Comparison of ENCODE assay signal across 1 cellular context in the genomic region with DNA sequence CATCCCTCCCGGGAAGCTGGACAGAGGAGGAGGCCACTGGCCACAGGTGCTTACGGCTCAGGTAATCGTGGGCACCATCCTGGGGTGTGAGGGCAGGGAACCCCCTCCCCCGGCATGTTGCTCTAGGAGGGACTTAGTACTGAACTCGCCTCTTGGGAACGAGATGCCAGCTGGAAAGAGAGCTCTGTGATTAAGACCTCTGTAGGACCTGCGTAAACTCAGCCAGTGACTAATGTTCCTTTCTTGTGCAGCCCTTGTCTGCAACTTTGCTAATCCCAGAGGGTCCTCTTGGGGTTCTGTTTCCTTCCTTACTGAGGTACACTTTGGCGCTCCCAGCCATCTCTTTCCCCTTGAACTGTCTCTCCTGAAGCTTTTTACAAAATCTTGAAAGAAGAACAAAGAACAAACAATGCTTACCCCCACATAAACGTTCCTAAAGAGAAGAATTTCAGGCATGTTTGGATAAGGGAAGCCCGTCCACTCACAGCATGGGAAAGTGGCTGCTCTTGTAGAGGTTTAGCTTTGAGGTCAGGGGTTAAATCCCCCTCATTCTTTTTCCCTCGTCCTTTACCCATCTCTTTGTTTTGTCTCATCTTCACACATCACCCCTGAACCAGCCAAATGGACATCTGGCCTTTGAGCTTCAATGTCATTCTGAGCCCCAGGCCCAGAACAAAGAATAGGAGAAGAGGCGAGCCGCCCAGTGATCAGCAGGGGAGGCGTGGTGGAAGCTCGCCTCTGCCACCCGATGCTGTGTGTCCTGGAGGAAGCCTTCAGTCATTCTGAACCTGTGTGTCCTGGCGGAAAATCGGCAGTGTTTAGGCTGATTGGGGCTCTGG.
A peak's percentile ranks its signal among the peaks of the same experiment; 100 is the strongest.
TF ChIP-seq lines count a peak whose summit lies in the region.

No MANE protein-coding gene starts in this region.

TF ChIP-seq in HepG2, 621 proteins besides CTCF, POLR2A, EP300 and RAD21 (continued from another document and continues in another):
- TF ChIP-seq NONO (IDR thresholded peaks at IDR 0.05), result no peak
- TF ChIP-seq NONO (CRISPR knock-in tag; conservative IDR thresholded peaks at IDR 0.05), result no peak
- TF ChIP-seq ZNF484 (CRISPR knock-in tag; IDR thresholded peaks at IDR 0.05; ENCODE audit: borderline replicate concordance, low read depth), result no peak
- no peak for TF ChIP-seq ZNF3 (CRISPR knock-in tag; IDR thresholded peaks at IDR 0.05)
- no peak for TF ChIP-seq KAT8 (CRISPR knock-in tag; IDR thresholded peaks at IDR 0.05)
- no peak for TF ChIP-seq ZGPAT (CRISPR knock-in tag; IDR thresholded peaks at IDR 0.05)
- no peak for TF ChIP-seq GMEB1 (CRISPR knock-in tag; IDR thresholded peaks at IDR 0.05; ENCODE audit: borderline replicate concordance)
- no peak for TF ChIP-seq ZNF263 (CRISPR knock-in tag; IDR thresholded peaks at IDR 0.05)
- TF ChIP-seq SNRNP70 (IDR thresholded peaks at IDR 0.05; ENCODE audit: low read depth, low read length), result no peak
- no peak for TF ChIP-seq DPF2 (CRISPR knock-in tag; IDR thresholded peaks at IDR 0.05; ENCODE audit: borderline replicate concordance, low read depth)
- no peak for TF ChIP-seq ZNF234 (CRISPR knock-in tag; conservative IDR thresholded peaks at IDR 0.05)
- no peak for TF ChIP-seq ZNF839 (CRISPR knock-in tag; IDR thresholded peaks at IDR 0.05; ENCODE audit: borderline replicate concordance)
- TF ChIP-seq SSRP1 (CRISPR knock-in tag; IDR thresholded peaks at IDR 0.05), result no peak
- TF ChIP-seq, protein P1, sequence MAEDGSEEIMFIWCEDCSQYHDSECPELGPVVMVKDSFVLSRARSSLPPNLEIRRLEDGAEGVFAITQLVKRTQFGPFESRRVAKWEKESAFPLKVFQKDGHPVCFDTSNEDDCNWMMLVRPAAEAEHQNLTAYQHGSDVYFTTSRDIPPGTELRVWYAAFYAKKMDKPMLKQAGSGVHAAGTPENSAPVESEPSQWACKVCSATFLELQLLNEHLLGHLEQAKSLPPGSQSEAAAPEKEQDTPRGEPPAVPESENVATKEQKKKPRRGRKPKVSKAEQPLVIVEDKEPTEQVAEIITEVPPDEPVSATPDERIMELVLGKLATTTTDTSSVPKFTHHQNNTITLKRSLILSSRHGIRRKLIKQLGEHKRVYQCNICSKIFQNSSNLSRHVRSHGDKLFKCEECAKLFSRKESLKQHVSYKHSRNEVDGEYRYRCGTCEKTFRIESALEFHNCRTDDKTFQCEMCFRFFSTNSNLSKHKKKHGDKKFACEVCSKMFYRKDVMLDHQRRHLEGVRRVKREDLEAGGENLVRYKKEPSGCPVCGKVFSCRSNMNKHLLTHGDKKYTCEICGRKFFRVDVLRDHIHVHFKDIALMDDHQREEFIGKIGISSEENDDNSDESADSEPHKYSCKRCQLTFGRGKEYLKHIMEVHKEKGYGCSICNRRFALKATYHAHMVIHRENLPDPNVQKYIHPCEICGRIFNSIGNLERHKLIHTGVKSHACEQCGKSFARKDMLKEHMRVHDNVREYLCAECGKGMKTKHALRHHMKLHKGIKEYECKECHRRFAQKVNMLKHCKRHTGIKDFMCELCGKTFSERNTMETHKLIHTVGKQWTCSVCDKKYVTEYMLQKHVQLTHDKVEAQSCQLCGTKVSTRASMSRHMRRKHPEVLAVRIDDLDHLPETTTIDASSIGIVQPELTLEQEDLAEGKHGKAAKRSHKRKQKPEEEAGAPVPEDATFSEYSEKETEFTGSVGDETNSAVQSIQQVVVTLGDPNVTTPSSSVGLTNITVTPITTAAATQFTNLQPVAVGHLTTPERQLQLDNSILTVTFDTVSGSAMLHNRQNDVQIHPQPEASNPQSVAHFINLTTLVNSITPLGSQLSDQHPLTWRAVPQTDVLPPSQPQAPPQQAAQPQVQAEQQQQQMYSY (CRISPR knock-in tag; IDR thresholded peaks at IDR 0.05), result no peak
- peak; percentile 23; the same call in 1 of the 2 replicates for TF ChIP-seq ZMYM4 (CRISPR knock-in tag; IDR thresholded peaks at IDR 0.05)
- no peak for TF ChIP-seq REL (CRISPR knock-in tag; conservative IDR thresholded peaks at IDR 0.05)
- TF ChIP-seq PBX2 (CRISPR knock-in tag; IDR thresholded peaks at IDR 0.05), result no peak
- TF ChIP-seq ZNF605 (CRISPR knock-in tag; IDR thresholded peaks at IDR 0.05), result no peak
- TF ChIP-seq ZNF768 (CRISPR knock-in tag; IDR thresholded peaks at IDR 0.05), result peak; percentile 99
- TF ChIP-seq KDM3A (CRISPR knock-in tag; IDR thresholded peaks at IDR 0.05; ENCODE audit: low read depth), result no peak
- TF ChIP-seq ZXDC (CRISPR knock-in tag; IDR thresholded peaks at IDR 0.05), result no peak
- TF ChIP-seq AHR (CRISPR knock-in tag; IDR thresholded peaks at IDR 0.05), result no peak
- peak; percentile 48 for TF ChIP-seq SOX13 (IDR thresholded peaks at IDR 0.05)
- TF ChIP-seq SOX13 (CRISPR knock-in tag; conservative IDR thresholded peaks at IDR 0.05 in 1 of 2, IDR thresholded peaks at IDR 0.05 in 1 of 2), result peak in 1 of 2 experiments; percentile 95; a peak in 2 of 4 replicates
- no peak for TF ChIP-seq ZSCAN25 (CRISPR knock-in tag; IDR thresholded peaks at IDR 0.05)
- TF ChIP-seq RCOR2 (CRISPR knock-in tag; IDR thresholded peaks at IDR 0.05), result 0 out of 2 replicates have a peak, but pooled peaks have one; percentile 16
- no peak for TF ChIP-seq ZKSCAN1 (IDR thresholded peaks at IDR 0.05; ENCODE audit: low read length)
- TF ChIP-seq HOXA9 (CRISPR knock-in tag; IDR thresholded peaks at IDR 0.05; ENCODE audit: borderline replicate concordance), result no peak
- TF ChIP-seq, protein P2, sequence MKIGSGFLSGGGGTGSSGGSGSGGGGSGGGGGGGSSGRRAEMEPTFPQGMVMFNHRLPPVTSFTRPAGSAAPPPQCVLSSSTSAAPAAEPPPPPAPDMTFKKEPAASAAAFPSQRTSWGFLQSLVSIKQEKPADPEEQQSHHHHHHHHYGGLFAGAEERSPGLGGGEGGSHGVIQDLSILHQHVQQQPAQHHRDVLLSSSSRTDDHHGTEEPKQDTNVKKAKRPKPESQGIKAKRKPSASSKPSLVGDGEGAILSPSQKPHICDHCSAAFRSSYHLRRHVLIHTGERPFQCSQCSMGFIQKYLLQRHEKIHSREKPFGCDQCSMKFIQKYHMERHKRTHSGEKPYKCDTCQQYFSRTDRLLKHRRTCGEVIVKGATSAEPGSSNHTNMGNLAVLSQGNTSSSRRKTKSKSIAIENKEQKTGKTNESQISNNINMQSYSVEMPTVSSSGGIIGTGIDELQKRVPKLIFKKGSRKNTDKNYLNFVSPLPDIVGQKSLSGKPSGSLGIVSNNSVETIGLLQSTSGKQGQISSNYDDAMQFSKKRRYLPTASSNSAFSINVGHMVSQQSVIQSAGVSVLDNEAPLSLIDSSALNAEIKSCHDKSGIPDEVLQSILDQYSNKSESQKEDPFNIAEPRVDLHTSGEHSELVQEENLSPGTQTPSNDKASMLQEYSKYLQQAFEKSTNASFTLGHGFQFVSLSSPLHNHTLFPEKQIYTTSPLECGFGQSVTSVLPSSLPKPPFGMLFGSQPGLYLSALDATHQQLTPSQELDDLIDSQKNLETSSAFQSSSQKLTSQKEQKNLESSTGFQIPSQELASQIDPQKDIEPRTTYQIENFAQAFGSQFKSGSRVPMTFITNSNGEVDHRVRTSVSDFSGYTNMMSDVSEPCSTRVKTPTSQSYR (CRISPR knock-in tag; IDR thresholded peaks at IDR 0.05; ENCODE audit: borderline replicate concordance), result no peak
- no peak for TF ChIP-seq RERE (CRISPR knock-in tag; IDR thresholded peaks at IDR 0.05; ENCODE audit: low read depth)
- TF ChIP-seq ZNF225 (CRISPR knock-in tag; IDR thresholded peaks at IDR 0.05), result no peak
- TF ChIP-seq SNAPC2 (CRISPR knock-in tag; IDR thresholded peaks at IDR 0.05), result no peak
- TF ChIP-seq GATAD2A (CRISPR knock-in tag; IDR thresholded peaks at IDR 0.05), result no peak
- TF ChIP-seq TBX2 (CRISPR knock-in tag; IDR thresholded peaks at IDR 0.05; ENCODE audit: borderline replicate concordance), result no peak
- TF ChIP-seq, protein P3, sequence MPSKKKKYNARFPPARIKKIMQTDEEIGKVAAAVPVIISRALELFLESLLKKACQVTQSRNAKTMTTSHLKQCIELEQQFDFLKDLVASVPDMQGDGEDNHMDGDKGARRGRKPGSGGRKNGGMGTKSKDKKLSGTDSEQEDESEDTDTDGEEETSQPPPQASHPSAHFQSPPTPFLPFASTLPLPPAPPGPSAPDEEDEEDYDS (CRISPR knock-in tag; IDR thresholded peaks at IDR 0.05), result 0 out of 2 replicates have a peak, but pooled peaks have one; percentile 14
- no peak for TF ChIP-seq ZNF773 (CRISPR knock-in tag; IDR thresholded peaks at IDR 0.05; ENCODE audit: borderline replicate concordance)
- TF ChIP-seq TRIM24 (CRISPR knock-in tag; IDR thresholded peaks at IDR 0.05), result no peak
- TF ChIP-seq NFYB (CRISPR knock-in tag; IDR thresholded peaks at IDR 0.05), result no peak
- TF ChIP-seq RBAK (CRISPR knock-in tag; IDR thresholded peaks at IDR 0.05), result no peak
- TF ChIP-seq NBN (conservative IDR thresholded peaks at IDR 0.05), result no peak
